In genomic region chr7:100825760-100826545, GRCh38 we compare ENCODE assay signal across 8 cellular contexts. TPM values are rescaled to one million over a fixed set of nuclear protein-coding genes. Genes with fewer than 3 reads are reported as not detected.
DNase-seq lines count a peak whose midpoint lies in the region; ATAC-seq, FAIRE-seq and TF ChIP-seq lines count a peak whose summit lies in the region.

No MANE protein-coding gene starts in this region.

- POLR2A ChIA-PET in Panc1 (lab: Charles Lee), result interaction anchor here (0.5 kb wide), 1 partner anchor 59 kb away, joined by 6 read pairs; no protein-coding TSS in a partner anchor

- H3K27me3 ChIP-seq in Panc1 (ENCODE audit: control insufficient read depth, insufficient read depth, low read length), result no peaks in the 10 kb centered on the region
- H3K27me3 ChIP-seq in neuronal stem cell (ENCODE audit: control insufficient read depth in 3 of 3, insufficient read depth in 3 of 3, low read depth in 1 of 3, low read length in 3 of 3), result no peaks in the 10 kb centered on the region

- peaks cover 17% of the 10 kb centered on the region for H3K4me1 ChIP-seq in Panc1 (ENCODE audit: control insufficient read depth, insufficient read depth, low read length)
- H3K4me1 ChIP-seq in neuronal stem cell (ENCODE audit: control insufficient read depth in 2 of 2, insufficient read depth in 1 of 2, low read depth in 1 of 2, low read length in 2 of 2), result peaks cover 10 to 14% of the 10 kb centered on the region in 2 donors

- TF ChIP-seq CTCF in Panc1 (IDR thresholded peaks at IDR 0.05) (no peak), epithelial cell of proximal tubule (conservative IDR thresholded peaks at IDR 0.05; ENCODE audit: low read depth, low read length) (peak; percentile 35)

- no peaks in the 10 kb centered on the region for H3K9me3 ChIP-seq in Panc1 (ENCODE audit: control insufficient read depth, insufficient read depth, low read depth, low read length)
- peaks cover 0 to 2% of the 10 kb centered on the region in 2 donors for H3K9me3 ChIP-seq in neuronal stem cell (replicated peaks in 1 of 2; ENCODE audit: control insufficient read depth in 2 of 2, insufficient read depth in 1 of 2, low read depth in 1 of 2, low read length in 2 of 2)

- in situ Hi-C loops in Panc1 (cut with HindIII; ENCODE audit: low pct_unique_long_range_greater_than_20kb, low sequenced_read_pairs), result loop anchor here (25.0 kb wide), 1 partner anchor 114 kb away; the partner anchor contains the start of genes EPO and POP7

- FAIRE-seq in RCC 7860 (lab: Jason Lieb, UNC), result no peak

- H2BK5ac ChIP-seq in neuronal stem cell (ENCODE audit: low read length), result no peak overlapping the region

- peaks cover 60% of the 10 kb centered on the region for H3K27me3 Mint-ChIP-seq in T-helper 1 cell treated with Interleukin-12 subunit alpha and Interleukin-12 subunit beta and Interleukin-4 antibody, amounts not matched to agents 30 μg/mL and 1 μg/mL, for 36 hours (ENCODE audit: low read depth)

- H4K8ac ChIP-seq in neuronal stem cell (ENCODE audit: low read depth, low read length), result no peak overlapping the region

- DNase-seq in T-helper 1 cell (no peak), Panc1 (ENCODE audit: low read depth, low spot score) (no peak), epithelial cell of proximal tubule (ENCODE audit: low read depth) (no peak), neuronal stem cell (ENCODE audit: low spot score) (no peak), NCI-H1930 (lab: John Stamatoyannopoulos, UW) (no peak), Ammon's horn (ENCODE audit: low spot score) (no peak), RCC 7860 (ENCODE audit: low spot score) (no peak)

- H3K4me2 ChIP-seq in neuronal stem cell (ENCODE audit: insufficient read depth, low read length, poor library complexity, severe bottlenecking), result peak overlapping the region; percentile 83

- H3K23ac ChIP-seq in neuronal stem cell (ENCODE audit: low read depth, low read length, poor library complexity), result no peak overlapping the region

- H3K4me1 Mint-ChIP-seq in T-helper 1 cell treated with Interleukin-12 subunit alpha and Interleukin-12 subunit beta and Interleukin-4 antibody, amounts not matched to agents 30 μg/mL and 1 μg/mL, for 36 hours (ENCODE audit: low read depth), result peaks cover 14% of the 10 kb centered on the region

- H2BK12ac ChIP-seq in neuronal stem cell (ENCODE audit: low read length), result no peak overlapping the region

- H3K4me3 ChIP-seq in Panc1 (ENCODE audit: low read depth in 2 of 2, low read length in 2 of 2), result peak overlapping the region; percentile 55 to 99
- H3K4me3 ChIP-seq in epithelial cell of proximal tubule (ENCODE audit: low read depth, low read length), result peak overlapping the region; percentile 65
- peak overlapping the region; percentile 94 to 99 for H3K4me3 ChIP-seq in neuronal stem cell (ENCODE audit: low read length in 2 of 2)

- H3K14ac ChIP-seq in neuronal stem cell (ENCODE audit: low read length), result no peak overlapping the region

- peak overlapping the region; percentile 54 for H3K4me3 Mint-ChIP-seq in T-helper 1 cell treated with Interleukin-12 subunit alpha and Interleukin-12 subunit beta and Interleukin-4 antibody, amounts not matched to agents 30 μg/mL and 1 μg/mL, for 36 hours

- peak overlapping the region; percentile 89 for H3K9ac ChIP-seq in neuronal stem cell (ENCODE audit: low read depth, low read length, poor library complexity)

- no peak overlapping the region for H2BK120ac ChIP-seq in neuronal stem cell (ENCODE audit: low read depth, low read length)

- H4K91ac ChIP-seq in neuronal stem cell (ENCODE audit: low read depth, low read length, poor library complexity), result no peak overlapping the region

- intact Hi-C loops in Panc1 (cut with micrococcal nuclease; ENCODE audit: unreplicated experiment), result no loop called here

- H3K27ac ChIP-seq in Panc1 (ENCODE audit: low read length), result peak overlapping the region; percentile 96
- peak overlapping the region; percentile 54 for H3K27ac ChIP-seq in neuronal stem cell (replicated peaks; ENCODE audit: low read length)

- no peak overlapping the region for H3K4ac ChIP-seq in neuronal stem cell (ENCODE audit: low read length)

- peaks cover 16% of the 10 kb centered on the region for H3K79me1 ChIP-seq in neuronal stem cell (ENCODE audit: low read depth, low read length)

- H2AK5ac ChIP-seq in neuronal stem cell (ENCODE audit: low read depth, low read length), result no peak overlapping the region

- CTCF ChIA-PET in Panc1 (lab: Charles Lee), result interaction anchor here (1.6 kb wide), 1 partner anchor 120 kb away, joined by 6 read pairs; the partner anchor contains the start of gene POP7

- no peak overlapping the region for H2BK15ac ChIP-seq in neuronal stem cell (ENCODE audit: low read length)

- peak overlapping the region; percentile 96 for H2AFZ ChIP-seq in neuronal stem cell (ENCODE audit: low read length)

- no peak overlapping the region for H3K27ac Mint-ChIP-seq in T-helper 1 cell treated with Interleukin-12 subunit alpha and Interleukin-12 subunit beta and Interleukin-4 antibody, amounts not matched to agents 30 μg/mL and 1 μg/mL, for 36 hours

- WGBS in neuronal stem cell (ENCODE audit: extremely low coverage in 2 of 2, insufficient read length in 2 of 2, insufficient replicate concordance in 1 of 2), 2 donors, result no CpG with 5 or more reads among the region's 18 CpGs

- 0 out of 2 replicates have a peak, but pooled peaks have one; percentile 9 for ATAC-seq in Panc1

- no peaks in the 10 kb centered on the region for H3K9me3 Mint-ChIP-seq in T-helper 1 cell treated with Interleukin-12 subunit alpha and Interleukin-12 subunit beta and Interleukin-4 antibody, amounts not matched to agents 30 μg/mL and 1 μg/mL, for 36 hours

- H3K18ac ChIP-seq in neuronal stem cell (ENCODE audit: low read length), result peak overlapping the region; percentile 31

- BruUV-seq in Panc1 (replicated peaks; lab: Mats Ljungman, UMichigan), result no TSS peak

- peaks cover 5% of the 10 kb centered on the region for H3K36me3 Mint-ChIP-seq in T-helper 1 cell treated with Interleukin-12 subunit alpha and Interleukin-12 subunit beta and Interleukin-4 antibody, amounts not matched to agents 30 μg/mL and 1 μg/mL, for 36 hours (ENCODE audit: low read depth)

- H3K36me3 ChIP-seq in Panc1 (ENCODE audit: control insufficient read depth, insufficient read depth, low read length) (0 out of 2 replicates have a peak, but pooled peaks cover 5% of the 10 kb centered on the region), neuronal stem cell (replicated peaks in 1 of 2; ENCODE audit: control insufficient read depth in 2 of 2, insufficient read depth in 2 of 2, low read length in 2 of 2) (peaks cover 30 to 47% of the 10 kb centered on the region in 2 donors)

RNA-seq across cellular contexts. Expression of gene EPHB4, which starts 1.4 kb away (rescaled TPM):
- 192 TPM for total RNA-seq in Panc1 (2021; ENCODE audit: unreplicated experiment)
- 219 TPM for polyA plus RNA-seq in Panc1 (2012; ENCODE audit: insufficient read length)
- 70.3 and 99.1 TPM in 2 replicates for total RNA-seq in epithelial cell of proximal tubule
- polyA plus RNA-seq in neuronal stem cell (2013, experiment 1 of 2), result 55.9 TPM
- 55.0 TPM for polyA plus RNA-seq in neuronal stem cell (2013, experiment 2 of 2)

RNA-seq across cellular contexts. Expression of gene SLC12A9, which starts 26.6 kb away (rescaled TPM):
- 31.1 TPM for total RNA-seq in Panc1 (2021; ENCODE audit: unreplicated experiment)
- polyA plus RNA-seq in Panc1 (2012; ENCODE audit: insufficient read length), result 37.1 TPM
- total RNA-seq in epithelial cell of proximal tubule, result 11.4 and 18.4 TPM in 2 replicates
- 11.0 TPM for polyA plus RNA-seq in neuronal stem cell (2013, experiment 1 of 2)
- polyA plus RNA-seq in neuronal stem cell (2013, experiment 2 of 2), result 9.5 TPM

RNA-seq across cellular contexts. Expression of gene TRIP6, which starts 41.2 kb away (rescaled TPM):
- total RNA-seq in Panc1 (2021; ENCODE audit: unreplicated experiment), result 3.2 TPM
- polyA plus RNA-seq in Panc1 (2012; ENCODE audit: insufficient read length), result 1.3 TPM
- total RNA-seq in epithelial cell of proximal tubule, result 112 and 117 TPM in 2 replicates
- 34.6 TPM for polyA plus RNA-seq in neuronal stem cell (2013, experiment 1 of 2)
- polyA plus RNA-seq in neuronal stem cell (2013, experiment 2 of 2), result 35.8 TPM

RNA-seq across cellular contexts. Expression of gene SRRT, which starts 49.0 kb away (rescaled TPM):
- total RNA-seq in Panc1 (2021; ENCODE audit: unreplicated experiment) (248 TPM), epithelial cell of proximal tubule (83.3 and 154 TPM in 2 replicates)
- polyA plus RNA-seq in Panc1 (2012; ENCODE audit: insufficient read length), result 234 TPM
- polyA plus RNA-seq in neuronal stem cell (2013, experiment 1 of 2), result 97.6 TPM
- polyA plus RNA-seq in neuronal stem cell (2013, experiment 2 of 2), result 99.4 TPM

Comparison
In these comparisons a context has a peak if more than half of its experiments do, and no peak if none do; other contexts are left out.
1. RNA of gene TRIP6, which starts 41.2 kb away (total RNA-seq): 112 to 117 TPM in epithelial cell of proximal tubule; 3.2 TPM in Panc1 (single experiment); every median in the first group is over 10 times any median in the second.
2. Peak in every context shown above with its lines, with median percentiles within 50 percentile points of each other: H3K4me3 ChIP-seq.